Comparison of ENCODE assay signal across 13 cellular contexts in genomic region chr13:43815204-43815603, GRCh38. TPM values are rescaled to one million over a fixed set of nuclear protein-coding genes. Genes with fewer than 3 reads are reported as not detected.
A peak's percentile ranks its signal among the peaks of the same experiment; 100 is the strongest.
DNase-seq lines count a peak whose midpoint lies in the region; ATAC-seq lines count a peak whose summit lies in the region.
"Had no signal": no experiment of that assay in that cellular context is flagged by ENCODE, and none has a peak within 500 bp of the region (broad histone marks: within the 10 kb centered on the region; RNA-seq: fewer than 3 reads in every experiment).

No MANE protein-coding gene starts in this region.

- no peaks in the 10 kb centered on the region for H3K36me3 Mint-ChIP-seq in activated naive CD8-positive, alpha-beta T cell treated with anti-CD3 and anti-CD28 coated beads for 36 hours
- H3K36me3 Mint-ChIP-seq: CD4-positive, CD25-positive, alpha-beta regulatory T cell had no signal

- H3K4me3 ChIP-seq in mesodermal cell (ENCODE audit: extremely low read depth, insufficient read depth, low read length, poor library complexity, severe bottlenecking), result no peak overlapping the region
- H3K4me3 ChIP-seq: esophagus squamous epithelium had no signal

- no peak for ATAC-seq in GM21381 (IDR thresholded peaks at IDR 0.05; ENCODE audit: unreplicated experiment)

- peak overlapping the region; percentile 86 for H3K27ac ChIP-seq in mesodermal cell (ENCODE audit: low read depth, low read length, severe bottlenecking)
- H3K27ac ChIP-seq: esophagus squamous epithelium had no signal

- DNase-seq in AG20443 (ENCODE audit: low spot score) (peak; percentile 66), NCI-H226 (peak; percentile 99), dermis blood vessel endothelial cell (peak; percentile 32), NCI-H345 treated with DMSO at 0.1 percent for 48 hours (lab: John Stamatoyannopoulos, UW; ENCODE audit: unreplicated experiment) (no peak), cerebellar cortex (ENCODE audit: low spot score) (no peak)
- DNase-seq in activated naive CD8-positive, alpha-beta T cell treated with anti-CD3 and anti-CD28 coated beads for 36 hours, result no peak
- DNase-seq: anterior cingulate cortex; CD4-positive, CD25-positive, alpha-beta regulatory T cell; esophagus squamous epithelium; NCI-H1092 had no signal

- H3K9me3 ChIP-seq in mesodermal cell (ENCODE audit: control insufficient read depth, low read length), result no peaks in the 10 kb centered on the region
- H3K9me3 ChIP-seq: esophagus squamous epithelium had no signal

- no peaks in the 10 kb centered on the region for H3K4me1 Mint-ChIP-seq in activated naive CD8-positive, alpha-beta T cell treated with anti-CD3 and anti-CD28 coated beads for 36 hours
- H3K4me1 Mint-ChIP-seq: CD4-positive, CD25-positive, alpha-beta regulatory T cell had no signal

- no peak overlapping the region for H3K27ac Mint-ChIP-seq in activated naive CD8-positive, alpha-beta T cell treated with anti-CD3 and anti-CD28 coated beads for 36 hours
- H3K27ac Mint-ChIP-seq: CD4-positive, CD25-positive, alpha-beta regulatory T cell had no signal

- H3K4me3 Mint-ChIP-seq in activated naive CD8-positive, alpha-beta T cell treated with anti-CD3 and anti-CD28 coated beads for 36 hours, result no peak overlapping the region
- H3K4me3 Mint-ChIP-seq: CD4-positive, CD25-positive, alpha-beta regulatory T cell had no signal

- WGBS in mesodermal cell (ENCODE audit: insufficient coverage in 2 of 2), 2 experiments, result 10 to 40% methylated on average over 2 of the region's 2 CpGs

- H3K9me3 Mint-ChIP-seq in activated naive CD8-positive, alpha-beta T cell treated with anti-CD3 and anti-CD28 coated beads for 36 hours, result no peaks in the 10 kb centered on the region

- H3K36me3 ChIP-seq in mesodermal cell (ENCODE audit: control insufficient read depth, insufficient read depth, low read length), result no peaks in the 10 kb centered on the region
- H3K36me3 ChIP-seq: esophagus squamous epithelium had no signal

- H3K4me1 ChIP-seq in mesodermal cell (ENCODE audit: control insufficient read depth, insufficient read depth, low read length, poor library complexity, severe bottlenecking), result peaks cover 25% of the 10 kb centered on the region

- H3K27me3 Mint-ChIP-seq in activated naive CD8-positive, alpha-beta T cell treated with anti-CD3 and anti-CD28 coated beads for 36 hours, result peaks cover 25% of the 10 kb centered on the region

RNA-seq across cellular contexts. Expression of gene ENOX1, which starts 28.4 kb away (rescaled TPM):
- 0.23 and 2.0 TPM in 2 replicates for total RNA-seq in dermis blood vessel endothelial cell
- 5.6 TPM for polyA plus RNA-seq in mesodermal cell (2013, experiment 1 of 2)
- polyA plus RNA-seq in mesodermal cell (2013, experiment 2 of 2), result 6.5 TPM
- not detected for total RNA-seq in activated naive CD8-positive, alpha-beta T cell treated with anti-CD3 and anti-CD28 coated beads for 36 hours
- total RNA-seq: CD4-positive, CD25-positive, alpha-beta regulatory T cell; T-helper 2 cell treated with Interferon-gamma antibody and Interleukin-4, amounts not matched to agents 100 ng/mL and 5 ng/mL, for 36 hours had no signal

Comparison
In these comparisons a context has a peak if more than half of its experiments do, and no peak if none do; other contexts are left out.
1. DNase-seq: peak in AG20443 (single experiment), NCI-H226 (single experiment) and dermis blood vessel endothelial cell (single experiment); none in activated naive CD8-positive, alpha-beta T cell treated with anti-CD3 and anti-CD28 coated beads for 36 hours (single experiment), NCI-H345 treated with DMSO at 0.1 percent for 48 hours (single experiment) and cerebellar cortex (single experiment).